In genomic region chr4:102339018-102339417, GRCh38 we compare ENCODE assay signal across 2 cellular contexts.
TF ChIP-seq lines count a peak whose summit lies in the region.

No MANE protein-coding gene starts in this region.

TF ChIP-seq in Ishikawa, 13 proteins besides CTCF, POLR2A, EP300 and RAD21:
- TF ChIP-seq ZBTB7A (IDR thresholded peaks at IDR 0.05; ENCODE audit: low read depth), result no peak
- TF ChIP-seq TEAD4 (IDR thresholded peaks at IDR 0.05), result peak; percentile 73
- TF ChIP-seq CREB1 (IDR thresholded peaks at IDR 0.05; ENCODE audit: low read depth), result no peak
- TF ChIP-seq MAX (IDR thresholded peaks at IDR 0.05), result 0 out of 2 replicates have a peak, but pooled peaks have one; percentile 7
- TF ChIP-seq YY1 (IDR thresholded peaks at IDR 0.05; ENCODE audit: low read depth), result no peak
- TF ChIP-seq EGR1 (IDR thresholded peaks at IDR 0.05), result no peak
- no peak for TF ChIP-seq REST (IDR thresholded peaks at IDR 0.05; ENCODE audit: low read depth)
- no peak for TF ChIP-seq USF1 (IDR thresholded peaks at IDR 0.05)
- TF ChIP-seq NFIC (IDR thresholded peaks at IDR 0.05), result 0 out of 2 replicates have a peak, but pooled peaks have one; percentile 6
- TF ChIP-seq TAF1 (IDR thresholded peaks at IDR 0.05; ENCODE audit: low read depth), result no peak
- TF ChIP-seq CEBPB (IDR thresholded peaks at IDR 0.05), result no peak
- TF ChIP-seq FOXM1 (IDR thresholded peaks at IDR 0.05; ENCODE audit: borderline replicate concordance, low read depth), result peak; percentile 42; the same call in 1 of the 2 replicates
- peak; percentile 62; the same call in 1 of the 2 replicates for TF ChIP-seq TCF12 (IDR thresholded peaks at IDR 0.05; ENCODE audit: low read depth)

TF ChIP-seq in K562, 482 proteins besides CTCF, POLR2A, EP300 and RAD21:
- no peak for TF ChIP-seq ELF1 (tag; IDR thresholded peaks at IDR 0.05)
- peak; percentile 6; the same call in 1 of the 2 replicates for TF ChIP-seq TAL1 (IDR thresholded peaks at IDR 0.05)
